In the genomic region with DNA sequence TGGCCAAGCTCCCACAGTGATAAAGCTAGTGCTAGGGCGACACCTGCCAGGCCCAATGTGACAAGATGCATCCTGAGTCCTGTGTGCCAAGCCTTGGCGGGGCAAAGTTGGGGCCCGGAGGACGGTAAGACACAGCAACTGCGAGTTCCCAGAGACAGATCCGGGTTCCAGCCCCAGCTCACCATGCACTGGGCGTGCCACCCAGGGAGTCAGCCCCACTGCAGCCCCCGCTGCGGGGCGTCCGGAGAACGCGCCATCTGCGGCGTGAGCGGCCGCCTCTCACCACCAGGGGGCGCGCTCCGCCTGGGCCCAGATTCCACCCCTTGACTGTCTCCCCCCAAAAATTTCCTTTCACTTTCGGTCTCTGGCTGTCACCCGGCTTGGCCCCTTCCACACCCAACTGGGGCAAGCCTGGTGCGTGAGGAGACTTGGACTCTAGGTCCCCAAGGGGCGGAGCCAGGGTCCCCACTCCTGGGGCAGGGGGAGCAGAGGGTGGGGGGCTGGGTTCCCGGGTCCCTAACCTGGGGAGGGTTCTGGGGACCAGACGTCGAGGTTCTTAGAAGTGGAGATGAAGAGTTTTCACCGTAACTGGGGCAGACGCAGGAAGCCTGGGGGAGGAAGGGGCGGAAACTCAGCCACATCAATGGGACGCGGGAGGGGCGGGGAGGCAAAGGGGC, we compare ENCODE assay signal across 8 cellular contexts. TPM values are rescaled to one million over a fixed set of nuclear protein-coding genes. Genes with fewer than 3 reads are reported as not detected.
DNase-seq lines count a peak whose midpoint lies in the region; ATAC-seq and TF ChIP-seq lines count a peak whose summit lies in the region.

A gene with protein sequence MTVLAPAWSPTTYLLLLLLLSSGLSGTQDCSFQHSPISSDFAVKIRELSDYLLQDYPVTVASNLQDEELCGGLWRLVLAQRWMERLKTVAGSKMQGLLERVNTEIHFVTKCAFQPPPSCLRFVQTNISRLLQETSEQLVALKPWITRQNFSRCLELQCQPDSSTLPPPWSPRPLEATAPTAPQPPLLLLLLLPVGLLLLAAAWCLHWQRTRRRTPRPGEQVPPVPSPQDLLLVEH (plus strand): TSS at position 348 of the 677 bp plus-strand sequence. CDS start 425 bp downstream, outside the sequence.

- H3K36me3 ChIP-seq in KOPT-K1 (ENCODE audit: insufficient read depth, low read length) = no peaks in the 10 kb centered on the region
- H3K36me3 ChIP-seq in SU-DHL-6 (ENCODE audit: low read length) = no peaks in the 10 kb centered on the region

- H3K36me3 Mint-ChIP-seq in activated naive CD8-positive, alpha-beta T cell = peaks cover 3% of the 10 kb centered on the region

- H3K9me3 Mint-ChIP-seq in activated naive CD8-positive, alpha-beta T cell (ENCODE audit: low read depth) = no peaks in the 10 kb centered on the region

- no peaks in the 10 kb centered on the region for H3K27me3 Mint-ChIP-seq in activated naive CD8-positive, alpha-beta T cell

- H3K4me1 Mint-ChIP-seq in activated naive CD8-positive, alpha-beta T cell (ENCODE audit: low read depth) = peaks cover 56% of the 10 kb centered on the region

- H3K4me2 ChIP-seq in SU-DHL-6 (ENCODE audit: low read depth, low read length, poor library complexity, severe bottlenecking) = peak within 1 kb of the TSS; percentile 94

- H3K9me3 ChIP-seq in KOPT-K1 (ENCODE audit: insufficient read depth, low read length, poor library complexity, severe bottlenecking) (no peaks in the 10 kb centered on the region), SU-DHL-6 (ENCODE audit: insufficient read depth, low read length) (no peaks in the 10 kb centered on the region)

- H3K9me2 ChIP-seq in SU-DHL-6 (replicated peaks; ENCODE audit: insufficient read depth, low read length) = no peaks in the 10 kb centered on the region

- peak; percentile 73 for DNase-seq in COLO668 (lab: John Stamatoyannopoulos, UW; ENCODE audit: unreplicated experiment)
- peak; percentile 91 for DNase-seq in cardiac septum (ENCODE audit: low spot score)
- peak; percentile 93 for DNase-seq in posterior vena cava (ENCODE audit: low spot score)
- peak; percentile 82 for DNase-seq in ureter (ENCODE audit: low spot score)

- peak within 1 kb of the TSS; percentile 88 for H3K27ac Mint-ChIP-seq in activated naive CD8-positive, alpha-beta T cell

- H3K27me3 ChIP-seq in SU-DHL-6 (ENCODE audit: low read length) = no peaks in the 10 kb centered on the region

- no peaks in the 10 kb centered on the region for H3K79me2 ChIP-seq in SU-DHL-6 (ENCODE audit: insufficient read depth, low read length)

- H3K4me3 ChIP-seq in SU-DHL-6 (ENCODE audit: insufficient read depth, low read length, poor library complexity, severe bottlenecking) = peak within 1 kb of the TSS; percentile 56

- H2AFZ ChIP-seq in SU-DHL-6 (ENCODE audit: low read depth, low read length, severe bottlenecking) = peak within 1 kb of the TSS; percentile 95

- H3K27ac ChIP-seq in KOPT-K1 (ENCODE audit: low read depth, low read length, poor library complexity, severe bottlenecking) (peak within 1 kb of the TSS; percentile 85), SU-DHL-6 (ENCODE audit: low read depth, low read length) (no peak within 1 kb of the TSS)

- H3K9ac ChIP-seq in SU-DHL-6 (ENCODE audit: low read length) = peak within 1 kb of the TSS; percentile 57

- TF ChIP-seq CTCF in SU-DHL-6 (IDR thresholded peaks at IDR 0.05; ENCODE audit: insufficient read depth, low read length, poor library complexity, severe bottlenecking) = peak; percentile 98

- no peaks in the 10 kb centered on the region for H4K20me1 ChIP-seq in SU-DHL-6 (ENCODE audit: low read depth, low read length)

- ATAC-seq in GM19467 (IDR thresholded peaks at IDR 0.05; ENCODE audit: unreplicated experiment) = peak; percentile 43

- H3F3A ChIP-seq in SU-DHL-6 (ENCODE audit: insufficient read depth) = peaks cover 13% of the 10 kb centered on the region; the same call in 1 of the 2 replicates

- intact Hi-C loops in cardiac septum (cut with DNase I) (no loop called here), posterior vena cava (cut with DNase I) (no loop called here)

- H3K4me3 Mint-ChIP-seq in activated naive CD8-positive, alpha-beta T cell = peak within 1 kb of the TSS; percentile 94

RNA-seq across cellular contexts. Expression of the gene that starts here (rescaled TPM):
- total RNA-seq in cardiac septum (3.8 TPM), posterior vena cava (10 to 100 TPM in 1 of 2 donors, 1 to 10 TPM in 1; 7.3 to 12.0 TPM), ureter (12.7 TPM)
